Comparison of ENCODE assay signal across 29 cellular contexts in the genomic region with DNA sequence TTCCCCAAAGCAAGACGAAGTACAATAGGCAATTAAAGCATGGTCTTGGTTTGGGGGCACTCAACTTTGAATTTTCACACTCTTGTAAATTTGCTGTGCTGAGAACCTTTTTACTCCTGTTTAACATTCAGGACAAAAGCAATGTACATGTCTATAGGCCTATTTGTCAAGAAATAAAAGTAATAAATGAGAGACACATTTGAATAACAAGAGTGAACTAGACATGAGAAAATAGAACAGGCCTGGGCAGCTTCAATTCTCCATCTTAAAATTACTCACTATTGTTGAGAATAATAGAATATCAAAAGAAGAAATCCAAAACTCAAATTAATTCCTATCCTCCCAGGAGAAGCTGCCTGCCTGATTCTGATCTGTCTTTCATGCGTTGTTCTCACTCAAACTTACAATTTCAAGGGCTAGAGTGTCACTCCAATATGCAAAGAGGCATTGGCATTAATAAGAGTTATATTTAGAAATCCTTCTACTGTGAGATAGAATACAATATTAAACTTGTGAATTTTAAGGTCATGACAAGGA.
"Had no signal": no experiment of that assay in that cellular context is flagged by ENCODE, and none has a peak within 500 bp of the region (broad histone marks: within the 10 kb centered on the region; RNA-seq: fewer than 3 reads in every experiment).

No MANE protein-coding gene starts in this region.

- H3K4me1 ChIP-seq: adrenal gland, ascending aorta, breast epithelium had no signal

- DNase-seq: activated effector memory CD4-positive, alpha-beta T cell treated with anti-CD3 and anti-CD28 coated beads, Interleukin-2, amount 50 U/mL, for 16 hours; activated effector memory CD4-positive, alpha-beta T cell treated with Interleukin-2 at 50 U/mL for 16 hours; activated gamma-delta T cell; activated gamma-delta T cell treated with Interleukin-2 at 50 U/mL for 16 hours; activated naive CD4-positive, alpha-beta T cell; activated naive CD4-positive, alpha-beta T cell treated with anti-CD3 and anti-CD28 coated beads for 36 hours; activated naive CD4-positive, alpha-beta T cell treated with anti-CD3 and anti-CD28 coated beads, Interleukin-2, amount 10 ng/mL, durations not matched to agents 7 days and 5 days; activated naive CD4-positive, alpha-beta T cell treated with anti-CD3 and anti-CD28 coated beads, Interleukin-2, amount 50 U/mL, for 16 hours; activated naive CD4-positive, alpha-beta T cell treated with Interleukin-2 at 50 U/mL for 16 hours; activated naive CD8-positive, alpha-beta T cell treated with anti-CD3 and anti-CD28 coated beads for 36 hours; activated naive CD8-positive, alpha-beta T cell treated with anti-CD3 and anti-CD28 coated beads, Interleukin-2, amount 10 ng/mL, durations not matched to agents 7 days and 5 days; activated naive CD8-positive, alpha-beta T cell treated with anti-CD3 and anti-CD28 coated beads, Interleukin-2, amount 50 U/mL, for 24 hours; activated T-cell treated with anti-CD3 and anti-CD28 coated beads, Interleukin-2, amount 50 U/mL, for 24 hours; activated T-cell treated with anti-CD3 and anti-CD28 coated beads, Interleukin-2, amount 50 U/mL, for 4 hours; activated T-cell treated with anti-CD3 and anti-CD28 coated beads, Interleukin-2, amount 50 U/mL, for 48 hours; activated T-cell treated with anti-CD3 and anti-CD28 coated beads, Interleukin-2, amount 50 U/mL, for 72 hours; adrenal gland; amniotic stem cell; amygdala; anterior cingulate cortex; aorta; body of pancreas; brain microvascular endothelial cell; caudate nucleus; central memory CD4-positive, alpha-beta T cell; cerebellar nuclear complex had no signal

- H3K27ac ChIP-seq: adrenal gland, ascending aorta, body of pancreas, brain microvascular endothelial cell, breast epithelium, cardiac muscle cell had no signal

- H3K27me3 ChIP-seq: adrenal gland, ascending aorta, body of pancreas, brain microvascular endothelial cell, breast epithelium, cardiac muscle cell had no signal

- H3K36me3 ChIP-seq: adrenal gland, ascending aorta, brain microvascular endothelial cell, breast epithelium, cardiac muscle cell had no signal

- H3K4me3 ChIP-seq: adrenal gland, ascending aorta, body of pancreas, breast epithelium, cardiac muscle cell had no signal

- H3K9me3 ChIP-seq: adrenal gland, ascending aorta, body of pancreas, breast epithelium had no signal
